Comparison of ENCODE assay signal across 13 cellular contexts in the genomic region with DNA sequence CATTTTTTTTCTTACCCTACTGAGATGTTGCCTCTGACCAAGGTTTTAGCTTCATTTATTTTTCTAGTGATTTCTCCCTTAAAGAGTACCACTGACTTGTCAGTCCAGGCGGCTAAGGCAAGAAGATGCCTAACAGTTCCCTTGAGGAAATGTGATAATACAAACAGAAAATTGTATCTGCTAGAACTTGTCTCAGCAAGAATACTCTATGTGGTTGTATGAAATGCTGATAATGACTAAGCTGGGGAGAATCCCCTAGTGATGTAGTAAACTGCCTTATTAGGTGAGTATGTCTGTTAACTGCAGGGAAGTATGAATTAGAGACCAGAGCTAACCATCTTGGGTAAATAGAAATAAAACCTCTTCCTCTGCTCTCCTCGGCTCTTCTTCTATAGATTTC. TPM values are rescaled to one million over a fixed set of nuclear protein-coding genes. Genes with fewer than 3 reads are reported as not detected.
DNase-seq lines count a peak whose midpoint lies in the region; ATAC-seq and FAIRE-seq lines count a peak whose summit lies in the region.
"Had no signal": no experiment of that assay in that cellular context is flagged by ENCODE, and none has a peak within 500 bp of the region (broad histone marks: within the 10 kb centered on the region; RNA-seq: fewer than 3 reads in every experiment).

No MANE protein-coding gene starts in this region.

- no peak for FAIRE-seq in RCC 7860 (lab: Jason Lieb, UNC)

- no peaks in the 10 kb centered on the region for H3K36me3 Mint-ChIP-seq in activated CD8-positive, alpha-beta memory T cell treated with anti-CD3 and anti-CD28 coated beads, Interleukin-2, amount 10 ng/mL, durations not matched to agents 7 days and 5 days
- H3K36me3 Mint-ChIP-seq in stimulated activated effector memory CD8-positive, alpha-beta T cell treated with anti-CD3 and anti-CD28 coated beads, Interleukin-12 subunit alpha, Interleukin-12 subunit beta, amount 100 ng/mL, for 72 hours = no peaks in the 10 kb centered on the region

- ATAC-seq in activated CD8-positive, alpha-beta memory T cell treated with anti-CD3 and anti-CD28 coated beads, Interleukin-2, amount 10 ng/mL, durations not matched to agents 7 days and 5 days = peak; percentile 91
- peak; percentile 75 for ATAC-seq in HG02642 (IDR thresholded peaks at IDR 0.05; ENCODE audit: poor library complexity, unreplicated experiment)
- ATAC-seq in stimulated activated effector memory CD8-positive, alpha-beta T cell treated with anti-CD3 and anti-CD28 coated beads, Interleukin-12 subunit alpha, Interleukin-12 subunit beta, amount 100 ng/mL, for 72 hours = peak; percentile 96

- H3K27ac Mint-ChIP-seq in activated CD8-positive, alpha-beta memory T cell treated with anti-CD3 and anti-CD28 coated beads, Interleukin-2, amount 10 ng/mL, durations not matched to agents 7 days and 5 days = peak overlapping the region; percentile 47
- peak overlapping the region; percentile 64 for H3K27ac Mint-ChIP-seq in stimulated activated effector memory CD8-positive, alpha-beta T cell treated with anti-CD3 and anti-CD28 coated beads, Interleukin-12 subunit alpha, Interleukin-12 subunit beta, amount 100 ng/mL, for 72 hours

- no peaks in the 10 kb centered on the region for H3K9me3 Mint-ChIP-seq in activated CD8-positive, alpha-beta memory T cell treated with anti-CD3 and anti-CD28 coated beads, Interleukin-2, amount 10 ng/mL, durations not matched to agents 7 days and 5 days (ENCODE audit: low read depth)
- no peaks in the 10 kb centered on the region for H3K9me3 Mint-ChIP-seq in stimulated activated effector memory CD8-positive, alpha-beta T cell treated with anti-CD3 and anti-CD28 coated beads, Interleukin-12 subunit alpha, Interleukin-12 subunit beta, amount 100 ng/mL, for 72 hours

- no peak overlapping the region for H3K4me3 Mint-ChIP-seq in activated CD8-positive, alpha-beta memory T cell treated with anti-CD3 and anti-CD28 coated beads, Interleukin-2, amount 10 ng/mL, durations not matched to agents 7 days and 5 days
- H3K4me3 Mint-ChIP-seq in stimulated activated effector memory CD8-positive, alpha-beta T cell treated with anti-CD3 and anti-CD28 coated beads, Interleukin-12 subunit alpha, Interleukin-12 subunit beta, amount 100 ng/mL, for 72 hours = no peak overlapping the region

- DNase-seq in activated CD8-positive, alpha-beta memory T cell treated with anti-CD3 and anti-CD28 coated beads, Interleukin-2, amount 10 ng/mL, durations not matched to agents 7 days and 5 days = no peak
- no peak for DNase-seq in activated CD8-positive, alpha-beta memory T cell treated with anti-CD3 and anti-CD28 coated beads, Interleukin-2, amount 50 U/mL, for 4 hours
- peak; percentile 42 for DNase-seq in NCI-H226
- DNase-seq in stimulated activated effector memory CD8-positive, alpha-beta T cell treated with anti-CD3 and anti-CD28 coated beads, Interleukin-12 subunit alpha, Interleukin-12 subunit beta, amount 100 ng/mL, for 72 hours (ENCODE audit: low spot score in 2 of 2) = no peak
- no peak for DNase-seq in RCC 7860 (ENCODE audit: low spot score)
- DNase-seq in NCI-H2227 (lab: John Stamatoyannopoulos, UW; ENCODE audit: unreplicated experiment) = no peak
- no peak for DNase-seq in ecto neural progenitor cell (ENCODE audit: low spot score)
- DNase-seq: H7, NCI-H526 had no signal

- H3K4me1 Mint-ChIP-seq in activated CD8-positive, alpha-beta memory T cell treated with anti-CD3 and anti-CD28 coated beads, Interleukin-2, amount 10 ng/mL, durations not matched to agents 7 days and 5 days = peaks cover 9% of the 10 kb centered on the region
- peaks cover 6% of the 10 kb centered on the region for H3K4me1 Mint-ChIP-seq in stimulated activated effector memory CD8-positive, alpha-beta T cell treated with anti-CD3 and anti-CD28 coated beads, Interleukin-12 subunit alpha, Interleukin-12 subunit beta, amount 100 ng/mL, for 72 hours

- CTCF ChIA-PET in activated CD8-positive, alpha-beta memory T cell treated with anti-CD3 and anti-CD28 coated beads, Interleukin-2, amount 10 ng/mL, durations not matched to agents 7 days and 5 days (lab: Charles Lee) = no interaction called here

- H3K27me3 Mint-ChIP-seq in activated CD8-positive, alpha-beta memory T cell treated with anti-CD3 and anti-CD28 coated beads, Interleukin-2, amount 10 ng/mL, durations not matched to agents 7 days and 5 days = peaks cover 14% of the 10 kb centered on the region

RNA-seq across cellular contexts. Expression of a gene that starts 6.7 kb away (rescaled TPM):
- total RNA-seq in activated CD8-positive, alpha-beta memory T cell treated with anti-CD3 and anti-CD28 coated beads, Interleukin-2, amount 10 ng/mL, durations not matched to agents 7 days and 5 days = not detected
- total RNA-seq: A673, chondrocyte, H7 had no signal

RNA-seq across cellular contexts. Expression of a gene that starts 16.7 kb away (rescaled TPM):
- not detected for total RNA-seq in activated CD8-positive, alpha-beta memory T cell treated with anti-CD3 and anti-CD28 coated beads, Interleukin-2, amount 10 ng/mL, durations not matched to agents 7 days and 5 days
- total RNA-seq: A673, chondrocyte, H7, urinary bladder had no signal

RNA-seq across cellular contexts. Expression of a gene that starts 36.4 kb away (rescaled TPM):
- not detected for total RNA-seq in activated CD8-positive, alpha-beta memory T cell treated with anti-CD3 and anti-CD28 coated beads, Interleukin-2, amount 10 ng/mL, durations not matched to agents 7 days and 5 days
- total RNA-seq: A673, chondrocyte, H7, urinary bladder had no signal
